In genomic region chr14:56474419-56475022, GRCh38 we compare ENCODE assay signal across 8 cellular contexts.
DNase-seq lines count a peak whose midpoint lies in the region; ATAC-seq and TF ChIP-seq lines count a peak whose summit lies in the region.

No MANE protein-coding gene starts in this region.

- H3K4me1 Mint-ChIP-seq in osteocyte (ENCODE audit: unreplicated experiment): no peaks in the 10 kb centered on the region

- no peaks in the 10 kb centered on the region for H4K20me1 ChIP-seq in Karpas-422 (ENCODE audit: insufficient read depth, low read depth, low read length)

- H2AFZ ChIP-seq in Karpas-422 (ENCODE audit: low read length): no peak overlapping the region

- no peak overlapping the region for H3K4me3 ChIP-seq in Karpas-422 (ENCODE audit: low read length)
- H3K4me3 ChIP-seq in RWPE2 (ENCODE audit: severe bottlenecking): no peak overlapping the region
- no peak overlapping the region for H3K4me3 ChIP-seq in esophagus squamous epithelium

- H3K4me1 ChIP-seq in Karpas-422 (ENCODE audit: low read length): no peaks in the 10 kb centered on the region
- no peaks in the 10 kb centered on the region for H3K4me1 ChIP-seq in RWPE2 (ENCODE audit: insufficient read depth, poor library complexity, severe bottlenecking)
- no peaks in the 10 kb centered on the region for H3K4me1 ChIP-seq in esophagus squamous epithelium

- H3K9me3 Mint-ChIP-seq in osteocyte (ENCODE audit: unreplicated experiment): no peaks in the 10 kb centered on the region

- H3K9me2 ChIP-seq in Karpas-422 (replicated peaks; ENCODE audit: insufficient read depth, low read length): no peaks in the 10 kb centered on the region

- TF ChIP-seq CTCF in RWPE2 (IDR thresholded peaks at IDR 0.05; ENCODE audit: poor library complexity, severe bottlenecking): peak; percentile 98
- TF ChIP-seq CTCF in esophagus squamous epithelium (IDR thresholded peaks at IDR 0.05): peak; percentile 47 to 85 (median 69)
- TF ChIP-seq CTCF in osteocyte (IDR thresholded peaks at IDR 0.05): peak; percentile 87

- intact Hi-C loops in esophagus squamous epithelium (cut with DNase I): loop anchor here (10.0 kb wide), 2 partner anchors 770 to 1030 kb away; partner anchors contain the start of gene TBPL2

- TF ChIP-seq POLR2A in esophagus squamous epithelium (IDR thresholded peaks at IDR 0.05): no peak

- no peaks in the 10 kb centered on the region for H3K36me3 ChIP-seq in Karpas-422 (ENCODE audit: insufficient read depth, low read length)
- H3K36me3 ChIP-seq in RWPE2 (ENCODE audit: low read depth): no peaks in the 10 kb centered on the region
- no peaks in the 10 kb centered on the region for H3K36me3 ChIP-seq in esophagus squamous epithelium

- DNase-seq in DMS153 (lab: John Stamatoyannopoulos, UW) (peak; percentile 46), DMS153 treated with DMSO at 0.1 percent for 48 hours (lab: John Stamatoyannopoulos, UW; ENCODE audit: unreplicated experiment) (no peak), Karpas-422 (peak; percentile 87), RWPE2 (ENCODE audit: low spot score) (no peak), esophagus squamous epithelium (lab: John Stamatoyannopoulos, UW) (no peak), osteocyte (ENCODE audit: extremely low spot score, unreplicated experiment) (no peak)
- DNase-seq in effector CD4-positive, alpha-beta T cell: no peak
- no peak for DNase-seq in activated CD4-positive, alpha-beta T cell treated with anti-CD3 and anti-CD28 coated beads, Interleukin-2, amount 50 U/mL, for 1 hour

- no peaks in the 10 kb centered on the region for H3K36me3 Mint-ChIP-seq in osteocyte (ENCODE audit: unreplicated experiment)

- H3K9ac ChIP-seq in Karpas-422 (ENCODE audit: low read length): no peak overlapping the region

- H3K27me3 Mint-ChIP-seq in osteocyte (ENCODE audit: unreplicated experiment): peaks cover 43% of the 10 kb centered on the region

- H3K9me3 ChIP-seq in Karpas-422 (ENCODE audit: low read length): no peaks in the 10 kb centered on the region
- H3K9me3 ChIP-seq in RWPE2 (ENCODE audit: severe bottlenecking): no peaks in the 10 kb centered on the region
- no peaks in the 10 kb centered on the region for H3K9me3 ChIP-seq in esophagus squamous epithelium

- H3K4me2 ChIP-seq in Karpas-422 (ENCODE audit: low read depth, low read length, poor library complexity, severe bottlenecking): no peak overlapping the region

- H3K27ac ChIP-seq in Karpas-422 (ENCODE audit: low read length) (no peak overlapping the region), RWPE2 (ENCODE audit: poor library complexity, severe bottlenecking) (no peak overlapping the region), esophagus squamous epithelium (no peak overlapping the region)

- H3K27me3 ChIP-seq in Karpas-422 (ENCODE audit: low read length) (no peaks in the 10 kb centered on the region), RWPE2 (ENCODE audit: insufficient read depth, poor library complexity, severe bottlenecking) (no peaks in the 10 kb centered on the region), esophagus squamous epithelium (no peaks in the 10 kb centered on the region)

- 15% methylated on average over 8 of the region's 8 CpGs for WGBS in esophagus squamous epithelium, 2 donors

- no peak overlapping the region for H3K4me3 Mint-ChIP-seq in osteocyte (ENCODE audit: unreplicated experiment)

- no peaks in the 10 kb centered on the region for H3K79me2 ChIP-seq in Karpas-422 (ENCODE audit: low read length)

- peak; percentile 46; the same call in 1 of the 3 replicates for ATAC-seq in RWPE2 (ENCODE audit: low read depth)

- no peak overlapping the region for H3K27ac Mint-ChIP-seq in osteocyte (ENCODE audit: unreplicated experiment)

Comparison
In these comparisons a context has a peak if more than half of its experiments do, and no peak if none do; other contexts are left out.
1. DNase-seq: peak in DMS153 (single experiment) and Karpas-422 (single experiment); none in DMS153 treated with DMSO at 0.1 percent for 48 hours (single experiment), RWPE2 (single experiment), esophagus squamous epithelium (single experiment), osteocyte (single experiment), effector CD4-positive, alpha-beta T cell (single experiment) and activated CD4-positive, alpha-beta T cell treated with anti-CD3 and anti-CD28 coated beads, Interleukin-2, amount 50 U/mL, for 1 hour (single experiment).
2. Peak in every context shown above with its lines, with median percentiles within 50 percentile points of each other: CTCF ChIP-seq.